1 cellular context compared by ENCODE assay signal in genomic region chr3:48571938-48572337, GRCh38.
TF ChIP-seq lines count a peak whose summit lies in the region.

No MANE protein-coding gene starts in this region.

TF ChIP-seq in HepG2, 621 proteins besides CTCF, POLR2A, EP300 and RAD21 (continues in another document):
- 0 out of 2 replicates have a peak, but pooled peaks have one; percentile 31 for TF ChIP-seq ZNF44 (CRISPR knock-in tag; IDR thresholded peaks at IDR 0.05)
- no peak for TF ChIP-seq ZNF761 (CRISPR knock-in tag; conservative IDR thresholded peaks at IDR 0.05)
- 0 out of 2 replicates have a peak, but pooled peaks have one; percentile 57 for TF ChIP-seq ZNF547 (CRISPR knock-in tag; IDR thresholded peaks at IDR 0.05)
- TF ChIP-seq ZNF251 (CRISPR knock-in tag; IDR thresholded peaks at IDR 0.05), result no peak
- TF ChIP-seq ATF7 (IDR thresholded peaks at IDR 0.05), result no peak
- 0 out of 2 replicates have a peak, but pooled peaks have one; percentile 23 for TF ChIP-seq ATF7 (CRISPR knock-in tag; IDR thresholded peaks at IDR 0.05)
- peak; percentile 64; the same call in 1 of the 2 replicates for TF ChIP-seq NR2C2 (CRISPR knock-in tag; IDR thresholded peaks at IDR 0.05; ENCODE audit: borderline replicate concordance)
- no peak for TF ChIP-seq ESRRA (CRISPR knock-in tag; IDR thresholded peaks at IDR 0.05; ENCODE audit: low read depth)
- peak; percentile 47 for TF ChIP-seq ZNF407 (CRISPR knock-in tag; IDR thresholded peaks at IDR 0.05; ENCODE audit: not compliant biosample characterization)
- TF ChIP-seq ZNF687 (CRISPR knock-in tag; IDR thresholded peaks at IDR 0.05), result peak; percentile 90
- TF ChIP-seq NR2F6 (IDR thresholded peaks at IDR 0.05), result peak; percentile 65
- peak; percentile 76 for TF ChIP-seq NR2F6 (CRISPR knock-in tag; IDR thresholded peaks at IDR 0.05)
- TF ChIP-seq SALL1 (CRISPR knock-in tag; IDR thresholded peaks at IDR 0.05), result peak; percentile 59
- TF ChIP-seq ZNF883 (CRISPR knock-in tag; IDR thresholded peaks at IDR 0.05; ENCODE audit: not compliant biosample characterization), result peak; percentile 78
- TF ChIP-seq SSRP1 (CRISPR knock-in tag; IDR thresholded peaks at IDR 0.05), result no peak
- no peak; the same call in 1 of the 2 replicates for TF ChIP-seq ZFX (CRISPR knock-in tag; IDR thresholded peaks at IDR 0.05; ENCODE audit: low read depth)
- peak; percentile 46; the same call in 1 of the 2 replicates for TF ChIP-seq ZBTB7B (CRISPR knock-in tag; IDR thresholded peaks at IDR 0.05)
- no peak for TF ChIP-seq SP4 (CRISPR knock-in tag; IDR thresholded peaks at IDR 0.05)
- peak in 1 of 2 experiments; percentile 55; a peak in 1 of 4 replicates for TF ChIP-seq NR2F1 (CRISPR knock-in tag; IDR thresholded peaks at IDR 0.05)
- 0 out of 2 replicates have a peak, but pooled peaks have one; percentile 52 for TF ChIP-seq ZNF136 (CRISPR knock-in tag; IDR thresholded peaks at IDR 0.05; ENCODE audit: low read depth)
- 0 out of 2 replicates have a peak, but pooled peaks have one; percentile 10 for TF ChIP-seq HIVEP1 (CRISPR knock-in tag; IDR thresholded peaks at IDR 0.05)
- TF ChIP-seq TBL1XR1 (IDR thresholded peaks at IDR 0.05; ENCODE audit: borderline replicate concordance, low read length, partially characterized antibody), result no peak
- TF ChIP-seq NR2F2 (IDR thresholded peaks at IDR 0.05; ENCODE audit: borderline replicate concordance, low read depth), result peak; percentile 77
- TF ChIP-seq ZFP90 (CRISPR knock-in tag; IDR thresholded peaks at IDR 0.05; ENCODE audit: borderline replicate concordance), result no peak
- TF ChIP-seq, protein P1, sequence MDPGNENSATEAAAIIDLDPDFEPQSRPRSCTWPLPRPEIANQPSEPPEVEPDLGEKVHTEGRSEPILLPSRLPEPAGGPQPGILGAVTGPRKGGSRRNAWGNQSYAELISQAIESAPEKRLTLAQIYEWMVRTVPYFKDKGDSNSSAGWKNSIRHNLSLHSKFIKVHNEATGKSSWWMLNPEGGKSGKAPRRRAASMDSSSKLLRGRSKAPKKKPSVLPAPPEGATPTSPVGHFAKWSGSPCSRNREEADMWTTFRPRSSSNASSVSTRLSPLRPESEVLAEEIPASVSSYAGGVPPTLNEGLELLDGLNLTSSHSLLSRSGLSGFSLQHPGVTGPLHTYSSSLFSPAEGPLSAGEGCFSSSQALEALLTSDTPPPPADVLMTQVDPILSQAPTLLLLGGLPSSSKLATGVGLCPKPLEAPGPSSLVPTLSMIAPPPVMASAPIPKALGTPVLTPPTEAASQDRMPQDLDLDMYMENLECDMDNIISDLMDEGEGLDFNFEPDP (CRISPR knock-in tag; conservative IDR thresholded peaks at IDR 0.05), result no peak
- peak; percentile 6; the same call in 1 of the 2 replicates for TF ChIP-seq ZNF768 (CRISPR knock-in tag; IDR thresholded peaks at IDR 0.05)
- TF ChIP-seq, protein P2, sequence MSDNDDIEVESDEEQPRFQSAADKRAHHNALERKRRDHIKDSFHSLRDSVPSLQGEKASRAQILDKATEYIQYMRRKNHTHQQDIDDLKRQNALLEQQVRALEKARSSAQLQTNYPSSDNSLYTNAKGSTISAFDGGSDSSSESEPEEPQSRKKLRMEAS (IDR thresholded peaks at IDR 0.05), result 0 out of 2 replicates have a peak, but pooled peaks have one; percentile 31
- TF ChIP-seq KDM5B (CRISPR knock-in tag; IDR thresholded peaks at IDR 0.05; ENCODE audit: borderline replicate concordance), result peak; percentile 34; the same call in 1 of the 2 replicates
- peak; percentile 23; the same call in 1 of the 2 replicates for TF ChIP-seq MYC (CRISPR knock-in tag; IDR thresholded peaks at IDR 0.05; ENCODE audit: borderline replicate concordance)
- TF ChIP-seq, protein P3, sequence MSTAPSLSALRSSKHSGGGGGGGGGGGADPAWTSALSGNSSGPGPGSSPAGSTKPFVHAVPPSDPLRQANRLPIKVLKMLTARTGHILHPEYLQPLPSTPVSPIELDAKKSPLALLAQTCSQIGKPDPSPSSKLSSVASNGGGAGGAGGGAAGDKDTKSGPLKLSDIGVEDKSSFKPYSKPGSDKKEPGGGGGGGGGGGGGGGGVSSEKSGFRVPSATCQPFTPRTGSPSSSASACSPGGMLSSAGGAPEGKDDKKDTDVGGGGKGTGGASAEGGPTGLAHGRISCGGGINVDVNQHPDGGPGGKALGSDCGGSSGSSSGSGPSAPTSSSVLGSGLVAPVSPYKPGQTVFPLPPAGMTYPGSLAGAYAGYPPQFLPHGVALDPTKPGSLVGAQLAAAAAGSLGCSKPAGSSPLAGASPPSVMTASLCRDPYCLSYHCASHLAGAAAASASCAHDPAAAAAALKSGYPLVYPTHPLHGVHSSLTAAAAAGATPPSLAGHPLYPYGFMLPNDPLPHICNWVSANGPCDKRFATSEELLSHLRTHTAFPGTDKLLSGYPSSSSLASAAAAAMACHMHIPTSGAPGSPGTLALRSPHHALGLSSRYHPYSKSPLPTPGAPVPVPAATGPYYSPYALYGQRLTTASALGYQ (CRISPR knock-in tag; IDR thresholded peaks at IDR 0.05), result no peak
- TF ChIP-seq HNF4A (CRISPR knock-in tag; IDR thresholded peaks at IDR 0.05), result peak; percentile 48; the same call in 1 of the 2 replicates
- no peak for TF ChIP-seq NCOA1 (CRISPR knock-in tag; IDR thresholded peaks at IDR 0.05)
- TF ChIP-seq KAT7 (CRISPR knock-in tag; IDR thresholded peaks at IDR 0.05; ENCODE audit: borderline replicate concordance), result no peak
- TF ChIP-seq ZZZ3 (CRISPR knock-in tag; IDR thresholded peaks at IDR 0.05; ENCODE audit: borderline replicate concordance), result no peak
- 0 out of 2 replicates have a peak, but pooled peaks have one; percentile 21 for TF ChIP-seq RARA (CRISPR knock-in tag; IDR thresholded peaks at IDR 0.05)
- TF ChIP-seq ZNF101 (CRISPR knock-in tag; IDR thresholded peaks at IDR 0.05; ENCODE audit: borderline replicate concordance, low read depth), result no peak
- TF ChIP-seq NFKB2 (CRISPR knock-in tag; IDR thresholded peaks at IDR 0.05; ENCODE audit: borderline replicate concordance), result 0 out of 2 replicates have a peak, but pooled peaks have one; percentile 24
- TF ChIP-seq U2AF1 (optimal IDR thresholded peaks at IDR 0.05; ENCODE audit: low read depth, low read length), result no peak
- peak; percentile 20; the same call in 1 of the 2 replicates for TF ChIP-seq RXRA (CRISPR knock-in tag; IDR thresholded peaks at IDR 0.05)
- peak; percentile 84; the same call in 1 of the 2 replicates for TF ChIP-seq THAP9 (CRISPR knock-in tag; IDR thresholded peaks at IDR 0.05; ENCODE audit: borderline replicate concordance)
- TF ChIP-seq SP5 (CRISPR knock-in tag; IDR thresholded peaks at IDR 0.05; ENCODE audit: borderline replicate concordance, low read depth), result 0 out of 2 replicates have a peak, but pooled peaks have one; percentile 24
- TF ChIP-seq, protein P4, sequence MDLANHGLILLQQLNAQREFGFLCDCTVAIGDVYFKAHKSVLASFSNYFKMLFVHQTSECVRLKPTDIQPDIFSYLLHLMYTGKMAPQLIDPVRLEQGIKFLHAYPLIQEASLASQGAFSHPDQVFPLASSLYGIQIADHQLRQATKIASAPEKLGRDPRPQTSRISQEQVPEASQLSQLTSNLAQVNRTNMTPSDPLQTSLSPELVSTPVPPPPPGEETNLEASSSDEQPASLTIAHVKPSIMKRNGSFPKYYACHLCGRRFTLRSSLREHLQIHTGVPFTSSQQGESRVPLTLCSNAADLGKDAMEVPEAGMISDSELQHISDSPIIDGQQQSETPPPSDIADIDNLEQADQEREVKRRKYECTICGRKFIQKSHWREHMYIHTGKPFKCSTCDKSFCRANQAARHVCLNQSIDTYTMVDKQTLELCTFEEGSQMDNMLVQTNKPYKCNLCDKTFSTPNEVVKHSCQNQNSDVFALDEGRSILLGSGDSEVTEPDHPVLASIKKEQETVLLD (CRISPR knock-in tag; IDR thresholded peaks at IDR 0.05; ENCODE audit: low read depth), result no peak
- TF ChIP-seq REL (CRISPR knock-in tag; conservative IDR thresholded peaks at IDR 0.05), result no peak
